In the genomic region with DNA sequence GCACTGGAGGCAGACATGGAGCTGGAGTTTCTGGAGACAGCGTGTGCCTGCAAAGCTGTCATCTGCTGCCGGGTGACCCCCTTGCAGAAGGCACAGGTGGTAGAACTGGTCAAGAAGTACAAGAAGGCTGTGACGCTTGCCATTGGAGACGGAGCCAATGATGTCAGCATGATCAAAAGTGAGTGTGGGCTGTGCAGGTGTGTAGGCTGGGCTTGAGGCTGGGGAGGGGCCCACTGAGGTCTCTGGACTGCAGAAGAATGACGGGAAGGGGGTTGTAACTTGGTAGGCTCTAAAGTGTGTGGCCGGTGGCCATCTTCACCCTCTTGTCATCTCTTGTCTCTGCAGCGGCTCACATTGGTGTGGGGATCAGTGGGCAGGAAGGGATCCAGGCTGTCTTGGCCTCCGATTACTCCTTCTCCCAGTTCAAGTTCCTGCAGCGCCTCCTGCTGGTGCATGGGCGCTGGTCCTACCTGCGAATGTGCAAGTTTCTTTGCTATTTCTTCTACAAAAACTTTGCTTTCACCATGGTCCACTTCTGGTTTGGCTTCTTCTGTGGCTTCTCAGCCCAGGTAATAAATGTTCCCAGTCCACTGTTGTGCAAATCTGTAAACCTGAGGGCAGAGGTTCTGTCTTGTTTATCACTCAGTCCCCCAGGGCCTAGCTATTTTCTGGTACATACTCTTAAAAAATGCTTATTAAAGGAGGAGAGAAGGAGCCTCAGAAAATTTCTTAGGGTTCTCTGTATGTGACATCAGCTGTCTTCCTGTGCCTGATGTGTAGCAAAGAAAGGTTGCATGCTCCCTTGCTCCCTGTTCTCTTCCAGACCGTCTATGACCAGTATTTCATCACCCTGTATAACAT, we compare ENCODE assay signal across 9 cellular contexts. TPM values are rescaled to one million over a fixed set of nuclear protein-coding genes. Genes with fewer than 3 reads are reported as not detected.
A peak's percentile ranks its signal among the peaks of the same experiment; 100 is the strongest.
DNase-seq lines count a peak whose midpoint lies in the region; ATAC-seq and TF ChIP-seq lines count a peak whose summit lies in the region.
"Had no signal": no experiment of that assay in that cellular context is flagged by ENCODE, and none has a peak within 500 bp of the region (broad histone marks: within the 10 kb centered on the region; RNA-seq: fewer than 3 reads in every experiment).

No MANE protein-coding gene starts in this region.

- POLR2A ChIA-PET in HCT116 (lab: Charles Lee): no interaction called here

- H2AFZ ChIP-seq in HCT116 (ENCODE audit: low read depth, low read length, poor library complexity, severe bottlenecking): no peak overlapping the region

- H3K9me2 ChIP-seq in HCT116 (ENCODE audit: insufficient read depth): no peaks in the 10 kb centered on the region

- H3K79me2 ChIP-seq in HCT116 (ENCODE audit: insufficient read depth, low read length): no peaks in the 10 kb centered on the region

- H3K27ac ChIP-seq in HCT116 (ENCODE audit: low read depth, low read length) (no peak overlapping the region), VCaP (no peak overlapping the region), upper lobe of right lung (no peak overlapping the region)

- no peak for TF ChIP-seq POLR2A in HCT116 (IDR thresholded peaks at IDR 0.05; ENCODE audit: borderline replicate concordance, extremely low read depth, insufficient read depth, insufficient read length)

- peak; percentile 63 for TF ChIP-seq RAD21 in HCT116 (IDR thresholded peaks at IDR 0.05; ENCODE audit: low read depth)

- CTCF ChIA-PET in HCT116 (lab: Charles Lee): interaction anchor here (1.3 to 2.4 kb wide), 3 partner anchors 10 to 19 kb away, joined by 4 to 14 read pairs (median 6); no protein-coding TSS in a partner anchor

- H4K20me1 ChIP-seq in HCT116 (ENCODE audit: insufficient read depth): no peaks in the 10 kb centered on the region

- no peaks in the 10 kb centered on the region; a peak in 1 of 4 replicates for H3K4me1 ChIP-seq in HCT116 (ENCODE audit: control insufficient read depth in 1 of 2, insufficient read depth in 2 of 2, low read length in 2 of 2)
- no peaks in the 10 kb centered on the region for H3K4me1 ChIP-seq in mucosa of descending colon (ENCODE audit: low read depth)
- H3K4me1 ChIP-seq in upper lobe of right lung: peaks cover 9% of the 10 kb centered on the region

- TF ChIP-seq CTCF in HCT116 (IDR thresholded peaks at IDR 0.05 in 2 of 3, conservative IDR thresholded peaks at IDR 0.05 in 1 of 3; ENCODE audit: borderline replicate concordance in 1 of 3, insufficient read depth in 1 of 3, low read depth in 2 of 3, low read length in 2 of 3) (peak; percentile 36 to 93 (median 91); a peak in 5 of 6 replicates), VCaP (conservative IDR thresholded peaks at IDR 0.05) (peak; percentile 66), cardiac fibroblast (IDR thresholded peaks at IDR 0.05; ENCODE audit: low read depth, low read length) (peak; percentile 82), mucosa of descending colon (IDR thresholded peaks at IDR 0.05) (no peak), upper lobe of right lung (IDR thresholded peaks at IDR 0.05) (peak; percentile 57)

- ATAC-seq in HCT116: peak; percentile 85
- peak; percentile 27 for ATAC-seq in mucosa of descending colon
- ATAC-seq in upper lobe of right lung: no peak
- ATAC-seq in GM18520 (IDR thresholded peaks at IDR 0.05; ENCODE audit: unreplicated experiment): no peak
- ATAC-seq in GM19455 (IDR thresholded peaks at IDR 0.05; ENCODE audit: unreplicated experiment): no peak

- H3K9me3 ChIP-seq in HCT116 (ENCODE audit: control insufficient read depth in 1 of 2, insufficient read depth in 1 of 2, low read depth in 1 of 2, low read length in 2 of 2) (no peaks in the 10 kb centered on the region), mucosa of descending colon (no peaks in the 10 kb centered on the region), upper lobe of right lung (no peaks in the 10 kb centered on the region)

- RAD21 ChIA-PET in HCT116 (lab: Charles Lee; ENCODE audit: low non-redundant PET in 1 of 2, low total read pairs in 2 of 2, uncharacterized antibody in 2 of 2, unreplicated experiment in 2 of 2): no interaction called here

- DNase-seq in AG08396 (ENCODE audit: low spot score) (peak; percentile 50), HCT116 (ENCODE audit: low read depth, low spot score) (no peak), cardiac fibroblast (ENCODE audit: low read depth in 2 of 2) (peak; percentile 60 to 73), mucosa of descending colon (peak; percentile 64 to 71 (median 66)), upper lobe of right lung (peak; percentile 75)

- intact Hi-C loops in HCT116 (cut with micrococcal nuclease) (no loop called here), mucosa of descending colon (cut with DNase I, micrococcal nuclease) (no loop called here), upper lobe of right lung (cut with DNase I) (no loop called here)

- no peak overlapping the region for H3K4me2 ChIP-seq in HCT116 (ENCODE audit: low read length)

- no peaks in the 10 kb centered on the region for H3K27me3 ChIP-seq in HCT116 (ENCODE audit: insufficient read depth, low read length)
- H3K27me3 ChIP-seq in upper lobe of right lung: no peaks in the 10 kb centered on the region

- H3K4me3 ChIP-seq in HCT116 (replicated peaks in 1 of 2; ENCODE audit: low read depth in 1 of 2, low read length in 2 of 2) (no peak overlapping the region), cardiac fibroblast (replicated peaks in 1 of 2; ENCODE audit: low read depth in 2 of 2, low read length in 2 of 2) (no peak overlapping the region), mucosa of descending colon (no peak overlapping the region), upper lobe of right lung (no peak overlapping the region)

- no TSS peak for BruUV-seq in HCT116 (replicated peaks; lab: Mats Ljungman, UMichigan)

- no peak overlapping the region for H3K9ac ChIP-seq in HCT116 (ENCODE audit: low read length)

- H3K36me3 ChIP-seq in HCT116 (ENCODE audit: control insufficient read depth in 1 of 2, insufficient read depth in 2 of 2, low read length in 2 of 2) (peaks cover 20 to 27% of the 10 kb centered on the region in 2 experiments), mucosa of descending colon (ENCODE audit: low read depth) (no peaks in the 10 kb centered on the region), upper lobe of right lung (peaks cover 88% of the 10 kb centered on the region)

TF ChIP-seq in HCT116, 20 proteins besides CTCF, POLR2A, EP300 and RAD21:
- no peak for TF ChIP-seq SRF (IDR thresholded peaks at IDR 0.05; ENCODE audit: low read depth)
- TF ChIP-seq CBX3 (IDR thresholded peaks at IDR 0.05; ENCODE audit: low read depth): no peak
- TF ChIP-seq, protein P1, sequence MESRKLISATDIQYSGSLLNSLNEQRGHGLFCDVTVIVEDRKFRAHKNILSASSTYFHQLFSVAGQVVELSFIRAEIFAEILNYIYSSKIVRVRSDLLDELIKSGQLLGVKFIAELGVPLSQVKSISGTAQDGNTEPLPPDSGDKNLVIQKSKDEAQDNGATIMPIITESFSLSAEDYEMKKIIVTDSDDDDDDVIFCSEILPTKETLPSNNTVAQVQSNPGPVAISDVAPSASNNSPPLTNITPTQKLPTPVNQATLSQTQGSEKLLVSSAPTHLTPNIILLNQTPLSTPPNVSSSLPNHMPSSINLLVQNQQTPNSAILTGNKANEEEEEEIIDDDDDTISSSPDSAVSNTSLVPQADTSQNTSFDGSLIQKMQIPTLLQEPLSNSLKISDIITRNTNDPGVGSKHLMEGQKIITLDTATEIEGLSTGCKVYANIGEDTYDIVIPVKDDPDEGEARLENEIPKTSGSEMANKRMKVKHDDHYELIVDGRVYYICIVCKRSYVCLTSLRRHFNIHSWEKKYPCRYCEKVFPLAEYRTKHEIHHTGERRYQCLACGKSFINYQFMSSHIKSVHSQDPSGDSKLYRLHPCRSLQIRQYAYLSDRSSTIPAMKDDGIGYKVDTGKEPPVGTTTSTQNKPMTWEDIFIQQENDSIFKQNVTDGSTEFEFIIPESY (IDR thresholded peaks at IDR 0.05; ENCODE audit: extremely low read depth, insufficient replicate concordance, low read length): no peak
- TF ChIP-seq, protein P2, sequence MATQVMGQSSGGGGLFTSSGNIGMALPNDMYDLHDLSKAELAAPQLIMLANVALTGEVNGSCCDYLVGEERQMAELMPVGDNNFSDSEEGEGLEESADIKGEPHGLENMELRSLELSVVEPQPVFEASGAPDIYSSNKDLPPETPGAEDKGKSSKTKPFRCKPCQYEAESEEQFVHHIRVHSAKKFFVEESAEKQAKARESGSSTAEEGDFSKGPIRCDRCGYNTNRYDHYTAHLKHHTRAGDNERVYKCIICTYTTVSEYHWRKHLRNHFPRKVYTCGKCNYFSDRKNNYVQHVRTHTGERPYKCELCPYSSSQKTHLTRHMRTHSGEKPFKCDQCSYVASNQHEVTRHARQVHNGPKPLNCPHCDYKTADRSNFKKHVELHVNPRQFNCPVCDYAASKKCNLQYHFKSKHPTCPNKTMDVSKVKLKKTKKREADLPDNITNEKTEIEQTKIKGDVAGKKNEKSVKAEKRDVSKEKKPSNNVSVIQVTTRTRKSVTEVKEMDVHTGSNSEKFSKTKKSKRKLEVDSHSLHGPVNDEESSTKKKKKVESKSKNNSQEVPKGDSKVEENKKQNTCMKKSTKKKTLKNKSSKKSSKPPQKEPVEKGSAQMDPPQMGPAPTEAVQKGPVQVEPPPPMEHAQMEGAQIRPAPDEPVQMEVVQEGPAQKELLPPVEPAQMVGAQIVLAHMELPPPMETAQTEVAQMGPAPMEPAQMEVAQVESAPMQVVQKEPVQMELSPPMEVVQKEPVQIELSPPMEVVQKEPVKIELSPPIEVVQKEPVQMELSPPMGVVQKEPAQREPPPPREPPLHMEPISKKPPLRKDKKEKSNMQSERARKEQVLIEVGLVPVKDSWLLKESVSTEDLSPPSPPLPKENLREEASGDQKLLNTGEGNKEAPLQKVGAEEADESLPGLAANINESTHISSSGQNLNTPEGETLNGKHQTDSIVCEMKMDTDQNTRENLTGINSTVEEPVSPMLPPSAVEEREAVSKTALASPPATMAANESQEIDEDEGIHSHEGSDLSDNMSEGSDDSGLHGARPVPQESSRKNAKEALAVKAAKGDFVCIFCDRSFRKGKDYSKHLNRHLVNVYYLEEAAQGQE (IDR thresholded peaks at IDR 0.05; ENCODE audit: low read depth): no peak
- TF ChIP-seq, protein P3, sequence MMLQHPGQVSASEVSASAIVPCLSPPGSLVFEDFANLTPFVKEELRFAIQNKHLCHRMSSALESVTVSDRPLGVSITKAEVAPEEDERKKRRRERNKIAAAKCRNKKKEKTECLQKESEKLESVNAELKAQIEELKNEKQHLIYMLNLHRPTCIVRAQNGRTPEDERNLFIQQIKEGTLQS (IDR thresholded peaks at IDR 0.05): no peak
TF ChIP-seq in HCT116: peak in this region for 0.

RNA-seq across cellular contexts. Expression of a gene that starts 19.9 kb away (rescaled TPM):
- total RNA-seq in HCT116 (2021; ENCODE audit: unreplicated experiment) (22.1 TPM), mucosa of descending colon (10 to 100 TPM in 2 of 3 donors, 1 to 10 TPM in 1; 3.8 to 36.1 (median 16.1) TPM), upper lobe of right lung (35.2 TPM)
- polyA plus RNA-seq in HCT116 (2012): 12.6 and 12.7 TPM in 2 replicates

RNA-seq across cellular contexts. Expression of a gene that starts 24.3 kb away (rescaled TPM):
- total RNA-seq in HCT116 (2021; ENCODE audit: unreplicated experiment) (not detected), mucosa of descending colon (not detected), upper lobe of right lung (0.64 TPM)
- 0.07 TPM in 1 of 2 replicates, not detected in the other for polyA plus RNA-seq in HCT116 (2012)
- total RNA-seq: glomerular endothelial cell had no signal

RNA-seq across cellular contexts. Expression of a gene that starts 59.9 kb away (rescaled TPM):
- 6.8 TPM for total RNA-seq in HCT116 (2021; ENCODE audit: unreplicated experiment)
- polyA plus RNA-seq in HCT116 (2012): 2.6 and 2.9 TPM in 2 replicates
- total RNA-seq in mucosa of descending colon: 10 to 100 TPM; 31.8 to 43.9 (median 42.5) TPM
- 60.2 TPM for total RNA-seq in upper lobe of right lung

Comparison
In these comparisons a context has a peak if more than half of its experiments do, and no peak if none do; other contexts are left out.
1. ATAC-seq: peak in HCT116 (single experiment) and mucosa of descending colon (single experiment); none in upper lobe of right lung (single experiment), GM18520 (single experiment) and GM19455 (single experiment).